ENCODE assay signal across 1 cellular context in genomic region chr12:130871286-130872178, GRCh38.
TF ChIP-seq lines count a peak whose summit lies in the region.

Gene RAN, plus strand, starts transcription at chr12:130872066. Its CDS starts 528 bp downstream, at chr12:130872594.

TF ChIP-seq in K562, 482 proteins besides CTCF, POLR2A, EP300 and RAD21 (continued from another document):
- TF ChIP-seq GABPA (tag; conservative IDR thresholded peaks at IDR 0.05; ENCODE audit: low read depth) = peak; percentile 48; the same call in 1 of the 2 replicates
- TF ChIP-seq RFX1 (IDR thresholded peaks at IDR 0.05) = no peak
- no peak for TF ChIP-seq NFYB (IDR thresholded peaks at IDR 0.05; ENCODE audit: extremely low read depth, insufficient read length)
- TF ChIP-seq BCOR (IDR thresholded peaks at IDR 0.05) = 0 out of 2 replicates have a peak, but pooled peaks have one; percentile 63
- peak; percentile 81 for TF ChIP-seq POLR2B (IDR thresholded peaks at IDR 0.05; ENCODE audit: low read depth, partially characterized antibody)
